8 cellular contexts compared by ENCODE assay signal in genomic region chr20:44532248-44532980, GRCh38. TPM values are rescaled to one million over a fixed set of nuclear protein-coding genes. Genes with fewer than 3 reads are reported as not detected.
DNase-seq lines count a peak whose midpoint lies in the region; ATAC-seq and TF ChIP-seq lines count a peak whose summit lies in the region.

No MANE protein-coding gene starts in this region.

- intact Hi-C loops in mucosa of descending colon (cut with DNase I, micrococcal nuclease): loop anchor here (5.0 to 10.0 kb wide), 2 partner anchors 70 to 72 kb away; no protein-coding TSS in a partner anchor

- no peak for TF ChIP-seq CTCF in mucosa of descending colon (IDR thresholded peaks at IDR 0.05)

- H3K36me3 ChIP-seq in ACC112 (ENCODE audit: insufficient read depth, low read length): no peaks in the 10 kb centered on the region
- no peaks in the 10 kb centered on the region for H3K36me3 ChIP-seq in duodenal mucosa (ENCODE audit: control insufficient read depth in 1 of 2, insufficient read depth in 2 of 2, low read length in 2 of 2)
- H3K36me3 ChIP-seq in mucosa of descending colon (ENCODE audit: low read depth): no peaks in the 10 kb centered on the region

- DNase-seq in HuH-7.5 (ENCODE audit: low spot score) (peak; percentile 19), mucosa of descending colon (no peak), cortex of kidney (lab: John Stamatoyannopoulos, UW) (no peak)

- no peak overlapping the region; the same call in 1 of the 2 replicates for H3K27ac ChIP-seq in ACC112 (ENCODE audit: low read depth, low read length)
- H3K27ac ChIP-seq in duodenal mucosa (ENCODE audit: low read depth, low read length): no peak overlapping the region

- no peaks in the 10 kb centered on the region for H3K9me3 ChIP-seq in duodenal mucosa (ENCODE audit: control insufficient read depth in 1 of 2, low read length in 2 of 2)
- H3K9me3 ChIP-seq in mucosa of descending colon: no peaks in the 10 kb centered on the region

- ATAC-seq in mucosa of descending colon (no peak), HG03442 (IDR thresholded peaks at IDR 0.05; ENCODE audit: unreplicated experiment) (no peak), GM18907 (IDR thresholded peaks at IDR 0.05; ENCODE audit: unreplicated experiment) (no peak), GM18519 (IDR thresholded peaks at IDR 0.05; ENCODE audit: low FRiP score, unreplicated experiment) (no peak)

- peaks cover 6% of the 10 kb centered on the region for H3K79me2 ChIP-seq in ACC112 (ENCODE audit: control insufficient read depth, insufficient read depth, low read length, unreplicated experiment)

- H3K27me3 ChIP-seq in ACC112 (ENCODE audit: insufficient read depth, low read length) (no peaks in the 10 kb centered on the region), duodenal mucosa (ENCODE audit: control insufficient read depth in 1 of 2, insufficient read depth in 2 of 2, low read length in 2 of 2) (no peaks in the 10 kb centered on the region)

- H2AFZ ChIP-seq in ACC112 (ENCODE audit: low read length, unreplicated experiment): peak overlapping the region; percentile 97

- peaks cover 20% of the 10 kb centered on the region for H3K4me1 ChIP-seq in ACC112 (ENCODE audit: control insufficient read depth, insufficient read depth, low read length, unreplicated experiment)
- H3K4me1 ChIP-seq in duodenal mucosa (ENCODE audit: control insufficient read depth in 1 of 2, insufficient read depth in 2 of 2, low read length in 2 of 2): peaks cover 10 to 17% of the 10 kb centered on the region in 2 donors
- peaks cover 35% of the 10 kb centered on the region for H3K4me1 ChIP-seq in mucosa of descending colon (ENCODE audit: low read depth)

- H3K9ac ChIP-seq in duodenal mucosa (ENCODE audit: low read depth in 1 of 2, low read length in 2 of 2): peak overlapping the region; percentile 79 to 89

- H3K4me3 ChIP-seq in ACC112 (ENCODE audit: low read depth, low read length) (peak overlapping the region; percentile 85), duodenal mucosa (ENCODE audit: low read depth in 1 of 2, low read length in 2 of 2) (peak overlapping the region; percentile 88 to 92), mucosa of descending colon (peak overlapping the region; percentile 67)

RNA-seq across cellular contexts. Expression of gene SERINC3, which starts 10.5 kb away (rescaled TPM):
- 100 to 1,000 TPM; 103 to 128 (median 110) TPM for total RNA-seq in mucosa of descending colon

RNA-seq across cellular contexts. Expression of gene PKIG, which starts 50.0 kb away (rescaled TPM):
- total RNA-seq in mucosa of descending colon: 100 to 1,000 TPM in 1 of 3 donors, 10 to 100 TPM in 2; 39.9 to 101 (median 42.4) TPM

RNA-seq across cellular contexts. Expression of gene TTPAL, which starts 56.7 kb away (rescaled TPM):
- total RNA-seq in mucosa of descending colon: 10 to 100 TPM in 1 of 3 donors, 1 to 10 TPM in 2; 7.2 to 10.2 (median 9.9) TPM
